ENCODE assay signal across 13 cellular contexts in the genomic region with DNA sequence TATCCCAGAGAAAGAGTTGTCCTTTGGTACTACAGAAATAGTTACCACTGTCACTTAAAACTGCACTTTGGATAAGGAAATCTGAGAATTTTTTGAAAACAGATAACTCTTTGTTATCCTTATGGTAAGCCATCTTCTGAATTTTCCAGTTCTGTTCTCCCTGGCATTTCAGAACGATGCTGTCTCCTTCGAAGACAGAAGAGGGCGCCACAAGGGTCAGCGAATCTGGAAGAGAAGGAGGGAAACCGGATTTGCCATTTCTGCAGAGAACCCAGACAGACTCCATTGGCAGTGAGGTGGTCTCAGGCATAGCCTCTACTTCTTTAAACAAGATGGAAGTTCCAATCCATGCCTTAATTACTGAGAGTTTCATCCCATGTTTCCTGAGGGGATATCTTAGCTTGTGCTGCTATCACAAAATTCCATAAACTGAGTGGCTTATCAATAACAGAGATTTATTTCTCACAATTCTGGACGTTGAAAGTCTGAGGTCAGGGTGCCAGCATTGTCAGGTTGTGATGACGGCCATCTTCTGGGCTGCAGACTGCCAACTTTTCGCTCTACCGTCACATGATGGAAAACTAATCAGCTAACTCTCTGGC. TPM values are rescaled to one million over a fixed set of nuclear protein-coding genes. Genes with fewer than 3 reads are reported as not detected.
DNase-seq lines count a peak whose midpoint lies in the region; ATAC-seq and TF ChIP-seq lines count a peak whose summit lies in the region.
"Had no signal": no experiment of that assay in that cellular context is flagged by ENCODE, and none has a peak within 500 bp of the region (broad histone marks: within the 10 kb centered on the region; RNA-seq: fewer than 3 reads in every experiment).

No MANE protein-coding gene starts in this region.

- no peak for ATAC-seq in upper lobe of right lung
- no peak for ATAC-seq in HG02981 (IDR thresholded peaks at IDR 0.05; ENCODE audit: unreplicated experiment)
- ATAC-seq: activated naive CD4-positive, alpha-beta T cell treated with anti-CD3 and anti-CD28 coated beads, Interleukin-2, amount 50 U/mL, for 72 hours had no signal

- TF ChIP-seq CTCF in fibroblast of mammary gland (conservative IDR thresholded peaks at IDR 0.05; ENCODE audit: control insufficient read depth, insufficient read depth, low read depth, low read length) (peak; percentile 18), upper lobe of right lung (IDR thresholded peaks at IDR 0.05) (peak; percentile 26)

- H3K36me3 ChIP-seq in NT2/D1 (ENCODE audit: insufficient read depth, insufficient read length, low read length): no peaks in the 10 kb centered on the region
- no peaks in the 10 kb centered on the region for H3K36me3 ChIP-seq in upper lobe of right lung

- H3K27me3 ChIP-seq in NT2/D1 (ENCODE audit: insufficient read depth, insufficient read length) (no peaks in the 10 kb centered on the region), upper lobe of right lung (no peaks in the 10 kb centered on the region)

- no peak overlapping the region for H3K9ac ChIP-seq in NT2/D1 (ENCODE audit: insufficient read length, low read depth)

- H3K27ac ChIP-seq in upper lobe of right lung: no peak overlapping the region

- H3K4me1 ChIP-seq in NT2/D1 (ENCODE audit: insufficient read depth, insufficient read length) (no peaks in the 10 kb centered on the region), upper lobe of right lung (no peaks in the 10 kb centered on the region)

- H3K9me3 ChIP-seq in NT2/D1 (ENCODE audit: insufficient read depth, low read length): no peaks in the 10 kb centered on the region
- no peaks in the 10 kb centered on the region for H3K9me3 ChIP-seq in upper lobe of right lung

- peak; percentile 29 for DNase-seq in NCI-H82 (lab: John Stamatoyannopoulos, UW)
- no peak for DNase-seq in NCI-H82 treated with DMSO at 0.1 percent for 48 hours (lab: John Stamatoyannopoulos, UW; ENCODE audit: unreplicated experiment)
- DNase-seq in NT2/D1 (ENCODE audit: low read depth, low spot score): peak; percentile 55
- peak; percentile 2 for DNase-seq in fibroblast of mammary gland (ENCODE audit: low read depth)
- no peak for DNase-seq in upper lobe of right lung
- no peak for DNase-seq in NCI-H1694 treated with DMSO at 0.1 percent for 48 hours (lab: John Stamatoyannopoulos, UW)
- no peak for DNase-seq in NCI-H510A treated with DMSO at 0.1 percent for 48 hours (lab: John Stamatoyannopoulos, UW)
- DNase-seq: activated CD4-positive, alpha-beta T cell treated with anti-CD3 and anti-CD28 coated beads for 4 hours; effector CD8-positive, alpha-beta T cell; NCI-H1105 treated with DMSO at 0.1 percent for 48 hours; stimulated activated CD4-positive, alpha-beta T cell treated with anti-CD3 and anti-CD28 coated beads, Interleukin-2, amount 100 ng/mL, for 24 hours had no signal

- intact Hi-C loops in upper lobe of right lung (cut with DNase I): no loop called here

- H3K4me3 ChIP-seq in NT2/D1 (ENCODE audit: insufficient read length, low read depth) (no peak overlapping the region), fibroblast of mammary gland (ENCODE audit: control insufficient read depth, low read depth, low read length) (no peak overlapping the region), upper lobe of right lung (no peak overlapping the region)

RNA-seq across cellular contexts. Expression of gene FCRL2, which starts 6.4 kb away (rescaled TPM):
- total RNA-seq in upper lobe of right lung: 0.20 TPM
- total RNA-seq: activated naive CD4-positive, alpha-beta T cell treated with anti-CD3 and anti-CD28 coated beads, Interleukin-2, amount 50 U/mL, for 72 hours had no signal

RNA-seq across cellular contexts. Expression of gene FCRL1, which starts 49.4 kb away (rescaled TPM):
- 1.4 TPM for total RNA-seq in upper lobe of right lung
- total RNA-seq: activated naive CD4-positive, alpha-beta T cell treated with anti-CD3 and anti-CD28 coated beads, Interleukin-2, amount 50 U/mL, for 72 hours had no signal

Comparison
In these comparisons a context has a peak if more than half of its experiments do, and no peak if none do; other contexts are left out.
1. DNase-seq: peak in NCI-H82 (single experiment), NT2/D1 (single experiment) and fibroblast of mammary gland (single experiment); none in NCI-H82 treated with DMSO at 0.1 percent for 48 hours (single experiment), upper lobe of right lung (single experiment), NCI-H1694 treated with DMSO at 0.1 percent for 48 hours (single experiment) and NCI-H510A treated with DMSO at 0.1 percent for 48 hours (single experiment).